Comparison of ENCODE assay signal across 16 cellular contexts in the genomic region with DNA sequence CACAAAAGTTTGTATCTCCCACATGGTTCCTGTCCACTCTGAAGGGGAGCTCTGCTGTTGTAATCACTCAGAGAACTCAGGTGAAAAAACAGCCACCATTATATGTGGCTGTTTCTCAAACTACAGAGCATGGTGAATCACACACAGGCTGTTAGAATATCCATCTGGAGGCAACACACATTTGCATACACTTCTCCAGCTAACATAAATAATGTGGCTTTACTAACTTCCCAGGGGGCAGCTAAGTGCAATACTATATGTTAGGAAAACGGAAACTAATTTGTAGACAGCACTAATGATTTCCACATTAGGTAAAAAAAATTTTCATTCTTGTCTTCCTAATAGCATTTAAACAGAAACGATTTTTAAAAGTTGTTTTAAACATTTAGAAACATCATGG. TPM values are rescaled to one million over a fixed set of nuclear protein-coding genes. Genes with fewer than 3 reads are reported as not detected.
DNase-seq lines count a peak whose midpoint lies in the region; ATAC-seq lines count a peak whose summit lies in the region.
"Had no signal": no experiment of that assay in that cellular context is flagged by ENCODE, and none has a peak within 500 bp of the region (broad histone marks: within the 10 kb centered on the region; RNA-seq: fewer than 3 reads in every experiment).

No MANE protein-coding gene starts in this region.

- H3K36me3 Mint-ChIP-seq in activated CD8-positive, alpha-beta memory T cell treated with anti-CD3 and anti-CD28 coated beads, Interleukin-2, amount 10 ng/mL, durations not matched to agents 7 days and 5 days, result no peaks in the 10 kb centered on the region

- H3K36me3 ChIP-seq in SK-N-MC (ENCODE audit: insufficient read depth, low read length), result no peaks in the 10 kb centered on the region
- H3K36me3 ChIP-seq: BLaER1 treated with 17β-estradiol and CSF1 and Interleukin-3, amounts not matched to agents 10 nM and 100 nM; Peyer's patch had no signal

- H3K4me3 Mint-ChIP-seq in activated CD8-positive, alpha-beta memory T cell treated with anti-CD3 and anti-CD28 coated beads, Interleukin-2, amount 10 ng/mL, durations not matched to agents 7 days and 5 days, result no peak overlapping the region

- DNase-seq in ELR (ENCODE audit: low read depth) (peak; percentile 28), SK-N-MC (ENCODE audit: low read depth, low spot score) (peak; percentile 66), fibroblast of gingiva (ENCODE audit: low read depth) (peak; percentile 76), SHP77 (lab: John Stamatoyannopoulos, UW) (no peak), mucosa of gallbladder (ENCODE audit: low spot score) (no peak), cerebellar cortex (ENCODE audit: low spot score) (no peak)
- no peak for DNase-seq in activated CD8-positive, alpha-beta memory T cell treated with anti-CD3 and anti-CD28 coated beads, Interleukin-2, amount 10 ng/mL, durations not matched to agents 7 days and 5 days
- DNase-seq: NCI-H1092, NCI-H1694, NCI-H345, NCI-H526 treated with DMSO at 0.1 percent for 48 hours, Peyer's patch, SHP77 treated with DMSO at 0.1 percent for 48 hours had no signal

- H3K4me1 Mint-ChIP-seq in activated CD8-positive, alpha-beta memory T cell treated with anti-CD3 and anti-CD28 coated beads, Interleukin-2, amount 10 ng/mL, durations not matched to agents 7 days and 5 days, result no peaks in the 10 kb centered on the region

- no peak for ATAC-seq in activated CD8-positive, alpha-beta memory T cell treated with anti-CD3 and anti-CD28 coated beads, Interleukin-2, amount 10 ng/mL, durations not matched to agents 7 days and 5 days
- ATAC-seq: K562 had no signal

- CTCF ChIA-PET in activated CD8-positive, alpha-beta memory T cell treated with anti-CD3 and anti-CD28 coated beads, Interleukin-2, amount 10 ng/mL, durations not matched to agents 7 days and 5 days (lab: Charles Lee), result no interaction called here

- H3K9me3 Mint-ChIP-seq in activated CD8-positive, alpha-beta memory T cell treated with anti-CD3 and anti-CD28 coated beads, Interleukin-2, amount 10 ng/mL, durations not matched to agents 7 days and 5 days (ENCODE audit: low read depth), result peaks cover 4% of the 10 kb centered on the region

- H3K27ac Mint-ChIP-seq in activated CD8-positive, alpha-beta memory T cell treated with anti-CD3 and anti-CD28 coated beads, Interleukin-2, amount 10 ng/mL, durations not matched to agents 7 days and 5 days, result no peak overlapping the region

- peaks cover 3% of the 10 kb centered on the region; the same call in 1 of the 2 replicates for H3K9me3 ChIP-seq in SK-N-MC (ENCODE audit: low read depth, low read length)
- H3K9me3 ChIP-seq: Peyer's patch had no signal

- peaks cover 6% of the 10 kb centered on the region for H3K27me3 Mint-ChIP-seq in activated CD8-positive, alpha-beta memory T cell treated with anti-CD3 and anti-CD28 coated beads, Interleukin-2, amount 10 ng/mL, durations not matched to agents 7 days and 5 days

- peak overlapping the region; percentile 22 for H3K9ac ChIP-seq in SK-N-MC (ENCODE audit: insufficient read length)
- H3K9ac ChIP-seq: BLaER1 treated with 17β-estradiol and CSF1 and Interleukin-3, amounts not matched to agents 10 nM and 100 nM had no signal

- H3K27ac ChIP-seq in SK-N-MC, result peak overlapping the region; percentile 48; the same call in 1 of the 2 replicates
- H3K27ac ChIP-seq: BLaER1 treated with 17β-estradiol and CSF1 and Interleukin-3, amounts not matched to agents 10 nM and 100 nM; Peyer's patch had no signal

- H3K4me3 ChIP-seq in SK-N-MC, result peak overlapping the region; percentile 56; the same call in 1 of the 2 replicates
- H3K4me3 ChIP-seq: BLaER1 treated with 17β-estradiol and CSF1 and Interleukin-3, amounts not matched to agents 10 nM and 100 nM; K562; Peyer's patch had no signal

RNA-seq across cellular contexts. Expression of gene PTGFR, which starts 49.3 kb away (rescaled TPM):
- total RNA-seq in mucosa of gallbladder, result 4.3 TPM
- not detected for total RNA-seq in activated CD8-positive, alpha-beta memory T cell treated with anti-CD3 and anti-CD28 coated beads, Interleukin-2, amount 10 ng/mL, durations not matched to agents 7 days and 5 days
- total RNA-seq: G401 had no signal

Comparison
In these comparisons a context has a peak if more than half of its experiments do, and no peak if none do; other contexts are left out.
1. DNase-seq: peak in ELR (single experiment), SK-N-MC (single experiment) and fibroblast of gingiva (single experiment); none in SHP77 (0 of 2), mucosa of gallbladder (single experiment), cerebellar cortex (single experiment) and activated CD8-positive, alpha-beta memory T cell treated with anti-CD3 and anti-CD28 coated beads, Interleukin-2, amount 10 ng/mL, durations not matched to agents 7 days and 5 days (single experiment).